1 cellular context compared by ENCODE assay signal in the genomic region with DNA sequence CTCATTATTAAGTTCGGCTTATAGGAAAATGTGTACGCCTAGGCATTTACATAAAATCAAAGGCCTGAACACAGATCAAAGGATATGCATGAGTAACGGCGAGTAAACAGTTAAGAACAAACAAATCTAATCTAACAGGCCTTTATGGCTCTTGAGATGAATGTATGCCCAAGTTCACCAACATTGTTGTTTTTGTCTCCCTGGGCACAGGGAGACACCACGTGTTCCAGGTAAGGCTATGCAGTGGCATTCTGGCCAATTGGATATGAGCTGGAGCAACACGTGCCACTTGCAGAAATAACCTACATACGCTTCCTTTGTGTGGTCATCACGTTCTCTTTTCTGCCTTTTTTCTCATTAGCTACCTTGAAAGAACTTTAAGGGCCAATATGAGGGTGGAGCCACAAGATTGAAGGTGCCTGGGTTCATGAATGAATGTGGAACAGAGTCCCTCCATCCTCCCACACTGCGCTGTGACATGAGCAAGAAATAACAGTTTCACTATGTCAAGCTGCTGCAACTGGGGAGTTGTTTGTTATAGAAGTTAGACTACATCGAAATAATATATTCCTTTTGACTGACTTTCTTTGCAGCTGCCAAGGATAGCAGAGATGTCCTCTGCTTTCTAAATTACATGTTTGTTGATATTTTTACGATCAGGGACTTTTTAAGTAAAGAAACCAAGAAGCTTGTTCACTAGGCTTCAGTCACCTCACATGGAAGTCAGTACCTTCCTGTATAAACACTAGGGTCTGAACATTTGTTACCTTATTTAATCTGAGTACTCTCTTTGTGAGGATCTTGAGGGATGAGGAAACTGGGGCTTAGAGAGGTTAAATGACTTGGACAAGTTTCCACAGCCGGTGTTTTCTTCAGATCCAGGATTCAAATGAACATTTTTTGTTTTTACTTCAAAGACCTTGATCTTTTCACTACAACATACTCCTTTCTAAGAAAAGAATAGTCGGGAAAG.
TF ChIP-seq lines count a peak whose summit lies in the region.

No MANE protein-coding gene starts in this region.

TF ChIP-seq in GM23338, 12 proteins besides CTCF, POLR2A, EP300 and RAD21 (continued from another document):
- TF ChIP-seq, protein P1, sequence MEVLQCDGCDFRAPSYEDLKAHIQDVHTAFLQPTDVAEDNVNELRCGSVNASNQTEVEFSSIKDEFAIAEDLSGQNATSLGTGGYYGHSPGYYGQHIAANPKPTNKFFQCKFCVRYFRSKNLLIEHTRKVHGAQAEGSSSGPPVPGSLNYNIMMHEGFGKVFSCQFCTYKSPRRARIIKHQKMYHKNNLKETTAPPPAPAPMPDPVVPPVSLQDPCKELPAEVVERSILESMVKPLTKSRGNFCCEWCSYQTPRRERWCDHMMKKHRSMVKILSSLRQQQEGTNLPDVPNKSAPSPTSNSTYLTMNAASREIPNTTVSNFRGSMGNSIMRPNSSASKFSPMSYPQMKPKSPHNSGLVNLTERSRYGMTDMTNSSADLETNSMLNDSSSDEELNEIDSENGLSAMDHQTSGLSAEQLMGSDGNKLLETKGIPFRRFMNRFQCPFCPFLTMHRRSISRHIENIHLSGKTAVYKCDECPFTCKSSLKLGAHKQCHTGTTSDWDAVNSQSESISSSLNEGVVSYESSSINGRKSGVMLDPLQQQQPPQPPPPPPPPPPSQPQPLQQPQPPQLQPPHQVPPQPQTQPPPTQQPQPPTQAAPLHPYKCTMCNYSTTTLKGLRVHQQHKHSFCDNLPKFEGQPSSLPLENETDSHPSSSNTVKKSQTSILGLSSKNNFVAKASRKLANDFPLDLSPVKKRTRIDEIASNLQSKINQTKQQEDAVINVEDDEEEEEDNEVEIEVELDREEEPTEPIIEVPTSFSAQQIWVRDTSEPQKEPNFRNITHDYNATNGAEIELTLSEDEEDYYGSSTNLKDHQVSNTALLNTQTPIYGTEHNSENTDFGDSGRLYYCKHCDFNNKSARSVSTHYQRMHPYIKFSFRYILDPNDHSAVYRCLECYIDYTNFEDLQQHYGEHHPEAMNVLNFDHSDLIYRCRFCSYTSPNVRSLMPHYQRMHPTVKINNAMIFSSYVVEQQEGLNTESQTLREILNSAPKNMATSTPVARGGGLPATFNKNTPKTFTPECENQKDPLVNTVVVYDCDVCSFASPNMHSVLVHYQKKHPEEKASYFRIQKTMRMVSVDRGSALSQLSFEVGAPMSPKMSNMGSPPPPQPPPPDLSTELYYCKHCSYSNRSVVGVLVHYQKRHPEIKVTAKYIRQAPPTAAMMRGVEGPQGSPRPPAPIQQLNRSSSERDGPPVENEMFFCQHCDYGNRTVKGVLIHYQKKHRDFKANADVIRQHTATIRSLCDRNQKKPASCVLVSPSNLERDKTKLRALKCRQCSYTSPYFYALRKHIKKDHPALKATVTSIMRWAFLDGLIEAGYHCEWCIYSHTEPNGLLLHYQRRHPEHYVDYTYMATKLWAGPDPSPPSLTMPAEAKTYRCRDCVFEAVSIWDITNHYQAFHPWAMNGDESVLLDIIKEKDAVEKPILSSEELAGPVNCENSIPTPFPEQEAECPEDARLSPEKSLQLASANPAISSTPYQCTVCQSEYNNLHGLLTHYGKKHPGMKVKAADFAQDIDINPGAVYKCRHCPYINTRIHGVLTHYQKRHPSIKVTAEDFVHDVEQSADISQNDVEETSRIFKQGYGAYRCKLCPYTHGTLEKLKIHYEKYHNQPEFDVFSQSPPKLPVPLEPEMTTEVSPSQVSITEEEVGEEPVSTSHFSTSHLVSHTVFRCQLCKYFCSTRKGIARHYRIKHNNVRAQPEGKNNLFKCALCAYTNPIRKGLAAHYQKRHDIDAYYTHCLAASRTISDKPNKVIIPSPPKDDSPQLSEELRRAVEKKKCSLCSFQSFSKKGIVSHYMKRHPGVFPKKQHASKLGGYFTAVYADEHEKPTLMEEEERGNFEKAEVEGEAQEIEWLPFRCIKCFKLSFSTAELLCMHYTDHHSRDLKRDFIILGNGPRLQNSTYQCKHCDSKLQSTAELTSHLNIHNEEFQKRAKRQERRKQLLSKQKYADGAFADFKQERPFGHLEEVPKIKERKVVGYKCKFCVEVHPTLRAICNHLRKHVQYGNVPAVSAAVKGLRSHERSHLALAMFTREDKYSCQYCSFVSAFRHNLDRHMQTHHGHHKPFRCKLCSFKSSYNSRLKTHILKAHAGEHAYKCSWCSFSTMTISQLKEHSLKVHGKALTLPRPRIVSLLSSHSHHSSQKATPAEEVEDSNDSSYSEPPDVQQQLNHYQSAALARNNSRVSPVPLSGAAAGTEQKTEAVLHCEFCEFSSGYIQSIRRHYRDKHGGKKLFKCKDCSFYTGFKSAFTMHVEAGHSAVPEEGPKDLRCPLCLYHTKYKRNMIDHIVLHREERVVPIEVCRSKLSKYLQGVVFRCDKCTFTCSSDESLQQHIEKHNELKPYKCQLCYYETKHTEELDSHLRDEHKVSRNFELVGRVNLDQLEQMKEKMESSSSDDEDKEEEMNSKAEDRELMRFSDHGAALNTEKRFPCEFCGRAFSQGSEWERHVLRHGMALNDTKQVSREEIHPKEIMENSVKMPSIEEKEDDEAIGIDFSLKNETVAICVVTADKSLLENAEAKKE (CRISPR knock-in tag; IDR thresholded peaks at IDR 0.05) = no peak
- TF ChIP-seq ZNF114 (CRISPR knock-in tag; IDR thresholded peaks at IDR 0.05) = no peak
- TF ChIP-seq EZH2 (IDR thresholded peaks at IDR 0.05; ENCODE audit: low read depth, unreplicated experiment) = no peak
